23 cellular contexts compared by ENCODE assay signal in the genomic region with DNA sequence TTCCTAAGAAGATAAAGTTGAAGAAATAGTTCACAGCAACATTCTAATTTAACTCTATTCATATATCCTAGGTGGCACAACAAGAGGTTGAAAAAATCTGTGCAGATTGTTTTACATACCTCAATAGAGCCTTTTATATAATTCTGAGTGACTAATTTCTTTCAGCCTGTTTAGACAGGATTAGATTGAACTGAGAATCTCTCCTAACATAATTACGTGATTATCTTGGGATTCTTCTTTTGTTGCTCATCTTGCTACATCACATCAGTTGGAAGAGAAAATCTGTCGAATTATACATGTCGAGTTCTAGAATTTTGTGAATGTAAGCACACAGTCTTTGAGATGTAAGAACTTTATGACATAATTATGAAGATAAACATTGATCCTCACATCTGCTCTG.
A peak's percentile ranks its signal among the peaks of the same experiment; 100 is the strongest.
DNase-seq lines count a peak whose midpoint lies in the region; TF ChIP-seq lines count a peak whose summit lies in the region.
"Had no signal": no experiment of that assay in that cellular context is flagged by ENCODE, and none has a peak within 500 bp of the region (broad histone marks: within the 10 kb centered on the region; RNA-seq: fewer than 3 reads in every experiment).

No MANE protein-coding gene starts in this region.

- H3K9me2 ChIP-seq in neural cell (ENCODE audit: insufficient read depth, low read length) = no peaks in the 10 kb centered on the region

- no peaks in the 10 kb centered on the region for H3K79me2 ChIP-seq in neural cell (replicated peaks; ENCODE audit: insufficient read depth, low read length)

- no peaks in the 10 kb centered on the region for H3F3A ChIP-seq in neural cell (ENCODE audit: insufficient read depth, low read length, poor library complexity, severe bottlenecking)

- H3K27ac ChIP-seq in neural cell (ENCODE audit: low read length) = no peak overlapping the region
- H3K27ac ChIP-seq: C4-2B, GM23248, KMS-11 had no signal

- no peaks in the 10 kb centered on the region for H3K36me3 ChIP-seq in neural cell (ENCODE audit: insufficient read depth, low read length)

- TF ChIP-seq CTCF in neural cell (IDR thresholded peaks at IDR 0.05; ENCODE audit: poor library complexity, severe bottlenecking) = no peak

- H3K9ac ChIP-seq in neural cell (ENCODE audit: low read length) = no peak overlapping the region
- H3K9ac ChIP-seq: GM23248, KMS-11 had no signal

- no peak overlapping the region for H2AFZ ChIP-seq in neural cell (ENCODE audit: low read depth, low read length)
- H2AFZ ChIP-seq: GM23248 had no signal

- TF ChIP-seq EP300 in neural cell (conservative IDR thresholded peaks at IDR 0.05; ENCODE audit: poor library complexity, severe bottlenecking) = peak; percentile 71

- H3K9me3 ChIP-seq in neural cell (ENCODE audit: low read length) = no peaks in the 10 kb centered on the region

- TF ChIP-seq RAD21 in neural cell (conservative IDR thresholded peaks at IDR 0.05) = no peak

- H3K4me3 ChIP-seq in neural cell (ENCODE audit: low read length) = no peak overlapping the region
- H3K4me3 ChIP-seq: GM23248 had no signal

- H4K20me1 ChIP-seq in neural cell (ENCODE audit: insufficient read depth) = no peaks in the 10 kb centered on the region

- DNase-seq in ELR (ENCODE audit: low read depth) (peak; percentile 38), HT1080 (ENCODE audit: low read depth) (peak; percentile 13), SK-N-DZ (ENCODE audit: low spot score) (peak; percentile 9), foreskin melanocyte (no peak), SHP77 treated with DMSO at 0.1 percent for 48 hours (lab: John Stamatoyannopoulos, UW) (no peak), AG08395 (ENCODE audit: low spot score) (no peak)
- DNase-seq: CD8-positive, alpha-beta T cell; DMS79 treated with DMSO at 0.1 percent for 48 hours; GM23248; H9; MM.1S; NCI-H1694; NCI-H2081; NCI-H2171 treated with DMSO at 0.1 percent for 48 hours; NCI-H446; NCI-H524 treated with DMSO at 0.1 percent for 48 hours; NCI-H774; RPMI8226; SIG-M5; T-helper 2 cell had no signal

- no peaks in the 10 kb centered on the region for H3K27me3 ChIP-seq in neural cell (ENCODE audit: insufficient read depth, low read depth, low read length)

- no peak overlapping the region for H3K4me2 ChIP-seq in neural cell (ENCODE audit: low read length)
- H3K4me2 ChIP-seq: KMS-11 had no signal

TF ChIP-seq in neural cell, 6 proteins besides CTCF, POLR2A, EP300 and RAD21:
- TF ChIP-seq EZH2 (IDR thresholded peaks at IDR 0.05; ENCODE audit: borderline replicate concordance, insufficient read depth, low read length, poor library complexity, severe bottlenecking) = no peak
- TF ChIP-seq SMC3 (conservative IDR thresholded peaks at IDR 0.05; ENCODE audit: poor library complexity) = no peak
- TF ChIP-seq POLR2AphosphoS5 (IDR thresholded peaks at IDR 0.05) = no peak
- TF ChIP-seq TAF1 (IDR thresholded peaks at IDR 0.05; ENCODE audit: low read depth) = no peak
- TF ChIP-seq, protein P1, sequence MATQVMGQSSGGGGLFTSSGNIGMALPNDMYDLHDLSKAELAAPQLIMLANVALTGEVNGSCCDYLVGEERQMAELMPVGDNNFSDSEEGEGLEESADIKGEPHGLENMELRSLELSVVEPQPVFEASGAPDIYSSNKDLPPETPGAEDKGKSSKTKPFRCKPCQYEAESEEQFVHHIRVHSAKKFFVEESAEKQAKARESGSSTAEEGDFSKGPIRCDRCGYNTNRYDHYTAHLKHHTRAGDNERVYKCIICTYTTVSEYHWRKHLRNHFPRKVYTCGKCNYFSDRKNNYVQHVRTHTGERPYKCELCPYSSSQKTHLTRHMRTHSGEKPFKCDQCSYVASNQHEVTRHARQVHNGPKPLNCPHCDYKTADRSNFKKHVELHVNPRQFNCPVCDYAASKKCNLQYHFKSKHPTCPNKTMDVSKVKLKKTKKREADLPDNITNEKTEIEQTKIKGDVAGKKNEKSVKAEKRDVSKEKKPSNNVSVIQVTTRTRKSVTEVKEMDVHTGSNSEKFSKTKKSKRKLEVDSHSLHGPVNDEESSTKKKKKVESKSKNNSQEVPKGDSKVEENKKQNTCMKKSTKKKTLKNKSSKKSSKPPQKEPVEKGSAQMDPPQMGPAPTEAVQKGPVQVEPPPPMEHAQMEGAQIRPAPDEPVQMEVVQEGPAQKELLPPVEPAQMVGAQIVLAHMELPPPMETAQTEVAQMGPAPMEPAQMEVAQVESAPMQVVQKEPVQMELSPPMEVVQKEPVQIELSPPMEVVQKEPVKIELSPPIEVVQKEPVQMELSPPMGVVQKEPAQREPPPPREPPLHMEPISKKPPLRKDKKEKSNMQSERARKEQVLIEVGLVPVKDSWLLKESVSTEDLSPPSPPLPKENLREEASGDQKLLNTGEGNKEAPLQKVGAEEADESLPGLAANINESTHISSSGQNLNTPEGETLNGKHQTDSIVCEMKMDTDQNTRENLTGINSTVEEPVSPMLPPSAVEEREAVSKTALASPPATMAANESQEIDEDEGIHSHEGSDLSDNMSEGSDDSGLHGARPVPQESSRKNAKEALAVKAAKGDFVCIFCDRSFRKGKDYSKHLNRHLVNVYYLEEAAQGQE (IDR thresholded peaks at IDR 0.05; ENCODE audit: borderline replicate concordance) = no peak
- TF ChIP-seq MXI1 (conservative IDR thresholded peaks at IDR 0.05; ENCODE audit: poor library complexity, severe bottlenecking) = no peak

Comparison
In these comparisons a context has a peak if more than half of its experiments do, and no peak if none do; other contexts are left out.
1. DNase-seq: peak in ELR (single experiment), HT1080 (single experiment) and SK-N-DZ (single experiment); none in foreskin melanocyte (single experiment), SHP77 treated with DMSO at 0.1 percent for 48 hours (single experiment) and AG08395 (single experiment).